ENCODE assay signal across 12 cellular contexts in genomic region chr5:133818031-133818431, GRCh38.
DNase-seq lines count a peak whose midpoint lies in the region; ATAC-seq, FAIRE-seq and TF ChIP-seq lines count a peak whose summit lies in the region.
"Had no signal": no experiment of that assay in that cellular context is flagged by ENCODE, and none has a peak within 500 bp of the region (broad histone marks: within the 10 kb centered on the region; RNA-seq: fewer than 3 reads in every experiment).

No MANE protein-coding gene starts in this region.

- POLR2A ChIA-PET in WTC11 (lab: Charles Lee), result no interaction called here

- H3K27ac ChIP-seq in body of pancreas, result peak overlapping the region in 3 of 4 donors; percentile 56 to 64 (median 56)

- no peaks in the 10 kb centered on the region for H3K36me3 ChIP-seq in body of pancreas (replicated peaks in 1 of 2; ENCODE audit: insufficient read depth in 1 of 2, low read depth in 2 of 2)

- no peak overlapping the region for H3K4me3 ChIP-seq in body of pancreas
- no peak overlapping the region for H3K4me3 ChIP-seq in retinal pigment epithelial cell (ENCODE audit: low read length)

- no peak for FAIRE-seq in H54 (lab: Jason Lieb, UNC)

- CTCF ChIA-PET in WTC11 (lab: Charles Lee), result interaction anchor here (0.9 kb wide), 1 partner anchor 63 kb away, joined by 3 read pairs; no protein-coding TSS in a partner anchor

- no peak overlapping the region for H3K27ac Mint-ChIP-seq in WTC11
- H3K27ac Mint-ChIP-seq: B cell had no signal

- H3K4me3 Mint-ChIP-seq in WTC11, result no peak overlapping the region
- H3K4me3 Mint-ChIP-seq: B cell had no signal

- H3K36me3 Mint-ChIP-seq in WTC11, result no peaks in the 10 kb centered on the region

- DNase-seq in H54 (ENCODE audit: insufficient read length, low spot score), result peak; percentile 12
- peak; percentile 77 to 94 (median 90) for DNase-seq in body of pancreas
- peak; percentile 57 for DNase-seq in left ventricle myocardium superior
- peak; percentile 0 for DNase-seq in retinal pigment epithelial cell (ENCODE audit: low read depth)
- DNase-seq in pons (ENCODE audit: low spot score), result no peak
- DNase-seq in NOMO-1 treated with DMSO at 0.1 percent for 48 hours (lab: John Stamatoyannopoulos, UW; ENCODE audit: unreplicated experiment), result no peak
- no peak for DNase-seq in WTC11 (ENCODE audit: low spot score)
- DNase-seq: NCI-H510A treated with DMSO at 0.1 percent for 48 hours; SIG-M5; stimulated activated CD8-positive, alpha-beta memory T cell treated with anti-CD3 and anti-CD28 coated beads, Interleukin-4, amount 100 ng/mL, for 48 hours had no signal

- no peak for TF ChIP-seq CTCF in body of pancreas (IDR thresholded peaks at IDR 0.05)
- TF ChIP-seq CTCF in retinal pigment epithelial cell (conservative IDR thresholded peaks at IDR 0.05; ENCODE audit: low read depth, low read length), result no peak
- no peak for TF ChIP-seq CTCF in WTC11 (IDR thresholded peaks at IDR 0.05)

- peaks cover 5% of the 10 kb centered on the region; the same call in 1 of the 2 replicates for H3K4me1 Mint-ChIP-seq in WTC11

- peaks cover 3% of the 10 kb centered on the region for H3K27me3 Mint-ChIP-seq in WTC11 (ENCODE audit: low read depth)

- peaks cover 17% of the 10 kb centered on the region for H3K4me1 ChIP-seq in body of pancreas

- no peaks in the 10 kb centered on the region for H3K27me3 ChIP-seq in body of pancreas

- no peaks in the 10 kb centered on the region for H3K9me3 ChIP-seq in body of pancreas

- no peaks in the 10 kb centered on the region for H3K9me3 Mint-ChIP-seq in WTC11

- TF ChIP-seq POLR2A in H54 (IDR thresholded peaks at IDR 0.05; ENCODE audit: low read depth, low read length), result no peak
- TF ChIP-seq POLR2A in body of pancreas (IDR thresholded peaks at IDR 0.05), result no peak

- 2 to 23% methylated on average over 4 to 5 of the region's 5 CpGs for WGBS in body of pancreas, 2 donors

- intact Hi-C loops in body of pancreas (cut with DNase I), result no loop called here
- intact Hi-C loops in left ventricle myocardium superior (cut with micrococcal nuclease), result no loop called here

- ATAC-seq in body of pancreas (peak; percentile 95), left ventricle myocardium superior (peak; percentile 90), SK-N-SH treated with all-trans-retinoic acid at 6 μM for 48 hours (no peak), WTC11 (no peak)

TF ChIP-seq in SK-N-SH treated with all-trans-retinoic acid at 6 μM for 48 hours, 23 proteins besides CTCF, POLR2A, EP300 and RAD21 (continues in another document):
- TF ChIP-seq ESRRG (CRISPR knock-in tag; IDR thresholded peaks at IDR 0.05) (no peak), GLIS3 (CRISPR knock-in tag; IDR thresholded peaks at IDR 0.05) (no peak), ZNF8 (CRISPR knock-in tag; IDR thresholded peaks at IDR 0.05) (no peak), POU6F1 (CRISPR knock-in tag; IDR thresholded peaks at IDR 0.05; ENCODE audit: borderline replicate concordance, low read depth) (no peak), CSRNP3 (CRISPR knock-in tag; IDR thresholded peaks at IDR 0.05) (no peak), OSR1 (CRISPR knock-in tag; IDR thresholded peaks at IDR 0.05) (no peak), ZNF70 (CRISPR knock-in tag; IDR thresholded peaks at IDR 0.05) (no peak), CREB5 (CRISPR knock-in tag; IDR thresholded peaks at IDR 0.05; ENCODE audit: low read depth) (no peak), ZNF565 (CRISPR knock-in tag; conservative IDR thresholded peaks at IDR 0.05; ENCODE audit: low read depth) (no peak)

TF ChIP-seq in WTC11, 78 proteins besides CTCF, POLR2A, EP300 and RAD21:
- TF ChIP-seq NFE2L1 (CRISPR knock-in tag; IDR thresholded peaks at IDR 0.05), result no peak
- TF ChIP-seq HMGA2 (CRISPR knock-in tag; IDR thresholded peaks at IDR 0.05), result no peak
- no peak for TF ChIP-seq ERG (CRISPR knock-in tag; IDR thresholded peaks at IDR 0.05)
- TF ChIP-seq CREB1 (CRISPR knock-in tag; IDR thresholded peaks at IDR 0.05), result no peak
- no peak for TF ChIP-seq SOX15 (CRISPR knock-in tag; IDR thresholded peaks at IDR 0.05)
- TF ChIP-seq IRF2 (CRISPR knock-in tag; IDR thresholded peaks at IDR 0.05; ENCODE audit: borderline replicate concordance, low read depth), result no peak
- no peak for TF ChIP-seq ZNF532 (CRISPR knock-in tag; IDR thresholded peaks at IDR 0.05; ENCODE audit: borderline replicate concordance)

Comparison
In these comparisons a context has a peak if more than half of its experiments do, and no peak if none do; other contexts are left out.
1. DNase-seq: peak in H54 (single experiment), body of pancreas (4 of 4), left ventricle myocardium superior (single experiment) and retinal pigment epithelial cell (single experiment); none in pons (single experiment), NOMO-1 treated with DMSO at 0.1 percent for 48 hours (single experiment) and WTC11 (single experiment).
2. ATAC-seq: peak in body of pancreas (single experiment) and left ventricle myocardium superior (single experiment); none in SK-N-SH treated with all-trans-retinoic acid at 6 μM for 48 hours (single experiment) and WTC11 (single experiment).